In the genomic region with DNA sequence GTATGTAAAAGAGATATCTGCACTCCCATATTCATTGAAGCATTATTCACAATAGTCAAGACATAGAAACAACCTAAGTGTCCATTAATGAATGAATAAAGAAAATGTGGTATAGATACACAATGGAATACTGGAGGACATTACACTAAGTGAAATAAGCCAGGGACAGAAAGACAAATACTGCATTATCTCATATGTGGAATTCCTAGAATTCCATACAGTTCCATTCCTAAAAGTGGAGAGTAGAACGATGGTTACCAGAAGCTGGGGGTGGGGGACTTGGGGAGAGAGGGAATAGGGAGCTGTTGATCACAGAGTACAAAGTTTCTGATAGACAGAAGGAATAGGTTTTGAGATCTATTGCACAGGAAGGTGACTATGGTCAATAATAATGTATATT, we compare ENCODE assay signal across 17 cellular contexts. TPM values are rescaled to one million over a fixed set of nuclear protein-coding genes. Genes with fewer than 3 reads are reported as not detected.
DNase-seq lines count a peak whose midpoint lies in the region; ATAC-seq, FAIRE-seq and TF ChIP-seq lines count a peak whose summit lies in the region.
"Had no signal": no experiment of that assay in that cellular context is flagged by ENCODE, and none has a peak within 500 bp of the region (broad histone marks: within the 10 kb centered on the region; RNA-seq: fewer than 3 reads in every experiment).

No MANE protein-coding gene starts in this region.

- H2AFZ ChIP-seq in HepG2 (ENCODE audit: low read length) (no peak overlapping the region), SU-DHL-6 (ENCODE audit: low read depth, low read length, severe bottlenecking) (no peak overlapping the region)

- peaks cover 4 to 11% of the 10 kb centered on the region in 2 experiments; a peak in 3 of 5 replicates for H3K36me3 ChIP-seq in HepG2 (replicated peaks in 1 of 2; ENCODE audit: control insufficient read depth in 1 of 2, insufficient read depth in 2 of 2, low read length in 2 of 2)
- no peaks in the 10 kb centered on the region for H3K36me3 ChIP-seq in right lobe of liver
- peaks cover 47% of the 10 kb centered on the region for H3K36me3 ChIP-seq in SU-DHL-6 (ENCODE audit: low read length)

- peak overlapping the region; percentile 12 for H3K27ac Mint-ChIP-seq in type B pancreatic cell
- H3K27ac Mint-ChIP-seq: dendritic cell treated with granulocyte-macrophage colony-stimulating factor and Interleukin-4, amounts not matched to agents 40 ng/mL and 50 ng/mL, for 4 days had no signal

- H3K9ac ChIP-seq in HepG2 (ENCODE audit: insufficient read depth, low read depth, low read length) (no peak overlapping the region), SU-DHL-6 (ENCODE audit: low read length) (no peak overlapping the region)

- H3K4me3 ChIP-seq in HepG2 (replicated peaks in 1 of 3; ENCODE audit: insufficient read depth in 1 of 3, low read depth in 2 of 3, low read length in 3 of 3) (no peak overlapping the region), right lobe of liver (no peak overlapping the region), SU-DHL-6 (ENCODE audit: insufficient read depth, low read length, poor library complexity, severe bottlenecking) (no peak overlapping the region)
- H3K4me3 ChIP-seq: body of pancreas had no signal

- CTCF ChIA-PET in HepG2 (lab: Yijun Ruan, JAX; ENCODE audit: low intra/inter-chr PET ratio, low total read pairs) = no interaction called here

- H3K27me3 Mint-ChIP-seq in type B pancreatic cell = no peaks in the 10 kb centered on the region
- H3K27me3 Mint-ChIP-seq: dendritic cell treated with granulocyte-macrophage colony-stimulating factor and Interleukin-4, amounts not matched to agents 40 ng/mL and 50 ng/mL, for 4 days; IgD-negative memory B cell had no signal

- TF ChIP-seq EP300 in HepG2 (IDR thresholded peaks at IDR 0.05; ENCODE audit: low read depth in 2 of 2, low read length in 2 of 2) = no peak
- TF ChIP-seq EP300 in HepG2 (CRISPR knock-in tag; IDR thresholded peaks at IDR 0.05; ENCODE audit: borderline replicate concordance) = no peak

- H3K4me2 ChIP-seq in HepG2 (ENCODE audit: low read depth, low read length) = no peak overlapping the region
- H3K4me2 ChIP-seq in SU-DHL-6 (ENCODE audit: low read depth, low read length, poor library complexity, severe bottlenecking) = peak overlapping the region; percentile 21

- no peaks in the 10 kb centered on the region for H3K9me2 ChIP-seq in SU-DHL-6 (replicated peaks; ENCODE audit: insufficient read depth, low read length)

- H3K36me3 Mint-ChIP-seq in type B pancreatic cell = peaks cover 45% of the 10 kb centered on the region

- no peaks in the 10 kb centered on the region for H3K27me3 ChIP-seq in HepG2 (ENCODE audit: control insufficient read depth in 1 of 2, insufficient read depth in 2 of 2, low read length in 2 of 2)
- H3K27me3 ChIP-seq in right lobe of liver = no peaks in the 10 kb centered on the region
- H3K27me3 ChIP-seq in SU-DHL-6 (ENCODE audit: low read length) = no peaks in the 10 kb centered on the region
- H3K27me3 ChIP-seq: body of pancreas had no signal

- peaks cover 59% of the 10 kb centered on the region for H3K4me1 ChIP-seq in HepG2 (ENCODE audit: insufficient read depth, low read length)
- peaks cover 0 to 18% (median 0%) of the 10 kb centered on the region in 4 donors for H3K4me1 ChIP-seq in right lobe of liver

- H3K9me3 ChIP-seq in HepG2 (ENCODE audit: low read length) (no peaks in the 10 kb centered on the region), right lobe of liver (no peaks in the 10 kb centered on the region), SU-DHL-6 (ENCODE audit: insufficient read depth, low read length) (no peaks in the 10 kb centered on the region)
- H3K9me3 ChIP-seq: body of pancreas had no signal

- intact Hi-C loops in HepG2 (cut with micrococcal nuclease; ENCODE audit: unreplicated experiment) = no loop called here
- intact Hi-C loops in right lobe of liver (cut with DNase I) = no loop called here

- H4K20me1 ChIP-seq in HepG2 (ENCODE audit: insufficient read depth, low read length) (peaks cover 4% of the 10 kb centered on the region; the same call in 1 of the 2 replicates), SU-DHL-6 (ENCODE audit: low read depth, low read length) (peaks cover 29% of the 10 kb centered on the region)

- no peak for TF ChIP-seq POLR2A in HepG2 (IDR thresholded peaks at IDR 0.05; ENCODE audit: insufficient read depth in 1 of 2, low read depth in 2 of 2, low read length in 2 of 2)
- TF ChIP-seq POLR2A in right lobe of liver (IDR thresholded peaks at IDR 0.05) = no peak

- peak; percentile 63 for DNase-seq in HepG2 (ENCODE audit: low spot score)
- no peak for DNase-seq in right lobe of liver
- peak; percentile 68 for DNase-seq in foreskin melanocyte
- no peak for DNase-seq in type B pancreatic cell (ENCODE audit: extremely low spot score, unreplicated experiment)
- DNase-seq in hippocampal formation (lab: John Stamatoyannopoulos, UW) = no peak
- DNase-seq in superior temporal gyrus (ENCODE audit: extremely low spot score) = no peak
- DNase-seq: activated CD8-positive, alpha-beta memory T cell treated with anti-CD3 and anti-CD28 coated beads for 24 hours; body of pancreas; DMS153; NCI-H2081 treated with DMSO at 0.1 percent for 48 hours; NCI-H748 treated with DMSO at 0.1 percent for 48 hours had no signal

- H3K9me3 Mint-ChIP-seq in type B pancreatic cell = peaks cover 8% of the 10 kb centered on the region

- no peak for FAIRE-seq in HepG2 (lab: Jason Lieb, UNC)

- in situ Hi-C loops in HepG2 (cut with HindIII; ENCODE audit: extremely low pct_ligation_motif_present, low pct_unique_long_range_greater_than_20kb) = no loop called here

- H3K79me2 ChIP-seq in HepG2 (ENCODE audit: insufficient read depth, low read length) (peaks cover 89% of the 10 kb centered on the region), SU-DHL-6 (ENCODE audit: insufficient read depth, low read length) (peaks cover 99% of the 10 kb centered on the region)

- WGBS in HepG2 (ENCODE audit: low lambda C conversion rate) = 6% methylated on average over 1 of the region's 1 CpG
- WGBS in right lobe of liver (ENCODE audit: insufficient coverage, low coverage, low lambda C conversion rate, missing lambda C conversion rate) = 40% methylated on average over 1 of the region's 1 CpG

- peak; percentile 72 for ATAC-seq in HepG2
- no peak for ATAC-seq in right lobe of liver
- no peak for ATAC-seq in HG03139 (IDR thresholded peaks at IDR 0.05; ENCODE audit: unreplicated experiment)
- ATAC-seq: body of pancreas, Panc1 had no signal

- TF ChIP-seq RAD21 in HepG2 (CRISPR knock-in tag; IDR thresholded peaks at IDR 0.05) = no peak

- no TSS peak for BruUV-seq in HepG2 (replicated peaks; lab: Mats Ljungman, UMichigan)

- H3K27ac ChIP-seq in HepG2 (ENCODE audit: extremely low read length, insufficient read depth, low read length) (no peak overlapping the region), right lobe of liver (no peak overlapping the region), SU-DHL-6 (ENCODE audit: low read depth, low read length) (no peak overlapping the region)
- H3K27ac ChIP-seq: body of pancreas had no signal

- TF ChIP-seq CTCF in HepG2 (CRISPR knock-in tag; IDR thresholded peaks at IDR 0.05) (no peak), right lobe of liver (IDR thresholded peaks at IDR 0.05) (no peak), SU-DHL-6 (IDR thresholded peaks at IDR 0.05; ENCODE audit: insufficient read depth, low read length, poor library complexity, severe bottlenecking) (no peak), type B pancreatic cell (conservative IDR thresholded peaks at IDR 0.05) (no peak)

- peaks cover 7% of the 10 kb centered on the region; the same call in 1 of the 2 replicates for H3F3A ChIP-seq in SU-DHL-6 (ENCODE audit: insufficient read depth)

- H3K4me1 Mint-ChIP-seq in type B pancreatic cell (ENCODE audit: unreplicated experiment) = peaks cover 7% of the 10 kb centered on the region

- no peak overlapping the region for H3K4me3 Mint-ChIP-seq in type B pancreatic cell
- H3K4me3 Mint-ChIP-seq: dendritic cell treated with granulocyte-macrophage colony-stimulating factor and Interleukin-4, amounts not matched to agents 40 ng/mL and 50 ng/mL, for 4 days; neural crest cell had no signal

- POLR2A ChIA-PET in HepG2 (lab: Yijun Ruan, JAX) = interaction anchor here (1.2 to 1.4 kb wide), 2 partner anchors 9 to 56 kb away, joined by 4 to 6 read pairs; no protein-coding TSS in a partner anchor

RNA-seq across cellular contexts. Expression of gene TMED5, which starts 7.4 kb away (rescaled TPM):
- total RNA-seq in HepG2 (2016; rRNA removed; fragmentation: Illumina TruSeq; extraction: Trizol) (69.5 and 99.0 TPM in 2 replicates), right lobe of liver (100 to 1,000 TPM in 2 of 6 experiments, 10 to 100 TPM in 4; 65.3 to 154 (median 88.9) TPM), type B pancreatic cell (ENCODE audit: low replicate concordance) (36.8 and 43.0 TPM in 2 replicates)
- total RNA-seq in HepG2 (2016; cell fraction: cytosol; rRNA removed; fragmentation: Illumina TruSeq; extraction: Trizol; ENCODE audit: low read depth) = 5.6 and 6.1 TPM in 2 replicates
- 72.8 and 96.2 TPM in 2 replicates for total RNA-seq in HepG2 (2016; cell fraction: insoluble cytoplasmic fraction; rRNA removed; fragmentation: Illumina TruSeq; extraction: Trizol)
- 22.7 and 24.4 TPM in 2 replicates for total RNA-seq in HepG2 (2016; cell fraction: membrane; rRNA removed; fragmentation: Illumina TruSeq; extraction: Trizol)
- 94.1 and 117 TPM in 2 replicates for total RNA-seq in HepG2 (2016; cell fraction: nucleus; rRNA removed; fragmentation: Illumina TruSeq; extraction: Trizol)
- polyA plus RNA-seq in HepG2 (2011; rRNA removed) = 53.5 and 58.1 TPM in 2 replicates
- 37.5 and 40.2 TPM in 2 replicates for polyA plus RNA-seq in HepG2 (2011; cell fraction: cytosol; rRNA removed)
- polyA plus RNA-seq in HepG2 (2011; cell fraction: nucleus; rRNA removed) = 19.9 and 28.3 TPM in 2 replicates
- 72.6 and 86.3 TPM in 2 replicates for polyA plus RNA-seq in HepG2 (2012)
- 5.7 and 6.0 TPM in 2 replicates for polyA plus RNA-seq in HepG2 (2016; cell fraction: cytosol; fragmentation: Illumina TruSeq; extraction: Trizol; ENCODE audit: low read depth)
- 72.8 and 74.1 TPM in 2 replicates for polyA plus RNA-seq in HepG2 (2016; cell fraction: insoluble cytoplasmic fraction; fragmentation: Illumina TruSeq; extraction: Trizol; ENCODE audit: low read depth)
- polyA plus RNA-seq in HepG2 (2016; cell fraction: membrane; fragmentation: Illumina TruSeq; extraction: Trizol; ENCODE audit: low read depth) = 15.5 and 17.7 TPM in 2 replicates
- polyA plus RNA-seq in HepG2 (2016; cell fraction: nucleus; fragmentation: Illumina TruSeq; extraction: Trizol; ENCODE audit: insufficient read depth, low read depth) = 124 and 128 TPM in 2 replicates
- 28.2 and 108 TPM in 2 replicates for polyA minus RNA-seq in HepG2 (2011; rRNA and poly(A)+ RNA removed; ENCODE audit: low replicate concordance)
- 106 and 113 TPM in 2 replicates for polyA minus RNA-seq in HepG2 (2011; cell fraction: cytosol; rRNA and poly(A)+ RNA removed)
- polyA minus RNA-seq in HepG2 (2011; cell fraction: nucleus; rRNA and poly(A)+ RNA removed) = 54.2 and 66.6 TPM in 2 replicates

RNA-seq across cellular contexts. Expression of gene CCDC18, which starts 7.7 kb away (rescaled TPM):
- total RNA-seq in HepG2 (2016; rRNA removed; fragmentation: Illumina TruSeq; extraction: Trizol) (16.3 and 18.4 TPM in 2 replicates), right lobe of liver (1 to 10 TPM; 2.3 to 6.9 (median 3.5) TPM), type B pancreatic cell (ENCODE audit: low replicate concordance) (5.4 and 13.3 TPM in 2 replicates)
- total RNA-seq in HepG2 (2016; cell fraction: cytosol; rRNA removed; fragmentation: Illumina TruSeq; extraction: Trizol; ENCODE audit: low read depth) = 17.3 and 18.2 TPM in 2 replicates
- total RNA-seq in HepG2 (2016; cell fraction: insoluble cytoplasmic fraction; rRNA removed; fragmentation: Illumina TruSeq; extraction: Trizol) = 17.8 and 21.9 TPM in 2 replicates
- 11.6 and 12.8 TPM in 2 replicates for total RNA-seq in HepG2 (2016; cell fraction: membrane; rRNA removed; fragmentation: Illumina TruSeq; extraction: Trizol)
- 29.6 and 32.6 TPM in 2 replicates for total RNA-seq in HepG2 (2016; cell fraction: nucleus; rRNA removed; fragmentation: Illumina TruSeq; extraction: Trizol)
- polyA plus RNA-seq in HepG2 (2011; rRNA removed) = 1.4 and 1.9 TPM in 2 replicates
- polyA plus RNA-seq in HepG2 (2011; cell fraction: cytosol; rRNA removed) = 0.35 and 1.1 TPM in 2 replicates
- 3.0 and 3.7 TPM in 2 replicates for polyA plus RNA-seq in HepG2 (2011; cell fraction: nucleus; rRNA removed)
- 3.6 and 4.3 TPM in 2 replicates for polyA plus RNA-seq in HepG2 (2012)
- 0.44 and 1.0 TPM in 2 replicates for polyA plus RNA-seq in HepG2 (2016; cell fraction: cytosol; fragmentation: Illumina TruSeq; extraction: Trizol; ENCODE audit: low read depth)
- polyA plus RNA-seq in HepG2 (2016; cell fraction: insoluble cytoplasmic fraction; fragmentation: Illumina TruSeq; extraction: Trizol; ENCODE audit: low read depth) = 13.0 and 14.4 TPM in 2 replicates
- 1.4 and 1.9 TPM in 2 replicates for polyA plus RNA-seq in HepG2 (2016; cell fraction: membrane; fragmentation: Illumina TruSeq; extraction: Trizol; ENCODE audit: low read depth)
- polyA plus RNA-seq in HepG2 (2016; cell fraction: nucleus; fragmentation: Illumina TruSeq; extraction: Trizol; ENCODE audit: insufficient read depth, low read depth) = 19.8 and 21.6 TPM in 2 replicates
- 2.7 and 3.0 TPM in 2 replicates for polyA minus RNA-seq in HepG2 (2011; rRNA and poly(A)+ RNA removed; ENCODE audit: low replicate concordance)
- 1.8 and 2.7 TPM in 2 replicates for polyA minus RNA-seq in HepG2 (2011; cell fraction: cytosol; rRNA and poly(A)+ RNA removed)
- 15.3 and 18.8 TPM in 2 replicates for polyA minus RNA-seq in HepG2 (2011; cell fraction: nucleus; rRNA and poly(A)+ RNA removed)

Comparison
In these comparisons a context has a peak if more than half of its experiments do, and no peak if none do; other contexts are left out.
1. DNase-seq: peak in HepG2 (single experiment) and foreskin melanocyte (single experiment); none in right lobe of liver (0 of 3), type B pancreatic cell (single experiment), hippocampal formation (0 of 2) and superior temporal gyrus (single experiment).